In genomic region chr5:132987531-132988408, GRCh38 we compare ENCODE assay signal across 1 cellular context.
TF ChIP-seq lines count a peak whose summit lies in the region.

No MANE protein-coding gene starts in this region.

TF ChIP-seq in H1, 55 proteins besides CTCF, POLR2A, EP300 and RAD21:
- no peak for TF ChIP-seq KDM5A (IDR thresholded peaks at IDR 0.05; ENCODE audit: low read length)
- TF ChIP-seq CHD7 (IDR thresholded peaks at IDR 0.05; ENCODE audit: insufficient replicate concordance, low read length) = no peak
- no peak for TF ChIP-seq CEBPB (IDR thresholded peaks at IDR 0.05; ENCODE audit: low read depth, low read length)
- no peak for TF ChIP-seq CBX5 (IDR thresholded peaks at IDR 0.05; ENCODE audit: low read depth, low read length)
- no peak for TF ChIP-seq E2F6 (IDR thresholded peaks at IDR 0.05)
- no peak for TF ChIP-seq RBBP5 (IDR thresholded peaks at IDR 0.05; ENCODE audit: borderline replicate concordance, low read depth, low read length)
- no peak for TF ChIP-seq PHF8 (conservative IDR thresholded peaks at IDR 0.05; ENCODE audit: low read depth, low read length)
- no peak for TF ChIP-seq RNF2 (IDR thresholded peaks at IDR 0.05; ENCODE audit: borderline replicate concordance, low read depth, low read length, missing control alignments, poor library complexity, severe bottlenecking)
- no peak for TF ChIP-seq KDM4A (IDR thresholded peaks at IDR 0.05; ENCODE audit: low read depth, low read length, severe bottlenecking)
- TF ChIP-seq BRCA1 (IDR thresholded peaks at IDR 0.05; ENCODE audit: low read depth, low read length) = no peak
